20 cellular contexts compared by ENCODE assay signal in genomic region chr7:31017036-31017747, GRCh38. TPM values are rescaled to one million over a fixed set of nuclear protein-coding genes. Genes with fewer than 3 reads are reported as not detected.
DNase-seq lines count a peak whose midpoint lies in the region; ATAC-seq and TF ChIP-seq lines count a peak whose summit lies in the region.
"Had no signal": no experiment of that assay in that cellular context is flagged by ENCODE, and none has a peak within 500 bp of the region (broad histone marks: within the 10 kb centered on the region; RNA-seq: fewer than 3 reads in every experiment).

No MANE protein-coding gene starts in this region.

- no peak overlapping the region for H3K4me3 Mint-ChIP-seq in activated CD4-positive, alpha-beta T cell treated with anti-CD3 and anti-CD28 coated beads, Interleukin-2, amount 10 ng/mL, durations not matched to agents 7 days and 5 days
- no peak overlapping the region for H3K4me3 Mint-ChIP-seq in GM23338
- no peak overlapping the region for H3K4me3 Mint-ChIP-seq in chondrocyte (ENCODE audit: unreplicated experiment)
- H3K4me3 Mint-ChIP-seq: H9 had no signal

- H3K4me1 Mint-ChIP-seq in activated CD4-positive, alpha-beta T cell treated with anti-CD3 and anti-CD28 coated beads, Interleukin-2, amount 10 ng/mL, durations not matched to agents 7 days and 5 days: peaks cover 37% of the 10 kb centered on the region
- H3K4me1 Mint-ChIP-seq in GM23338: peaks cover 24% of the 10 kb centered on the region
- no peaks in the 10 kb centered on the region for H3K4me1 Mint-ChIP-seq in chondrocyte (ENCODE audit: low read depth)

- POLR2A ChIA-PET in activated CD4-positive, alpha-beta T cell treated with anti-CD3 and anti-CD28 coated beads, Interleukin-2, amount 10 ng/mL, durations not matched to agents 7 days and 5 days (lab: Charles Lee): no interaction called here

- H3F3A ChIP-seq in GM23338 (replicated peaks; ENCODE audit: low read depth): no peaks in the 10 kb centered on the region

- H2AFZ ChIP-seq in GM23338: no peak overlapping the region

- ATAC-seq in GM23338: peak; percentile 49
- ATAC-seq in HG02623 (IDR thresholded peaks at IDR 0.05; ENCODE audit: unreplicated experiment): no peak
- ATAC-seq in HG03025 (IDR thresholded peaks at IDR 0.05; ENCODE audit: low FRiP score, unreplicated experiment): no peak

- no peaks in the 10 kb centered on the region for H4K20me1 ChIP-seq in GM23338 (replicated peaks; ENCODE audit: insufficient read depth)
- H4K20me1 ChIP-seq: BLaER1 had no signal

- H3K9me2 ChIP-seq in GM23338 (ENCODE audit: insufficient read depth): no peaks in the 10 kb centered on the region

- peak; percentile 8 for DNase-seq in activated CD4-positive, alpha-beta T cell treated with anti-CD3 and anti-CD28 coated beads, Interleukin-2, amount 10 ng/mL, durations not matched to agents 7 days and 5 days
- no peak for DNase-seq in activated CD4-positive, alpha-beta T cell treated with anti-CD3 and anti-CD28 coated beads, Interleukin-2, amount 50 U/mL, for 48 hours
- DNase-seq in GM23338 (ENCODE audit: low spot score) (no peak), chondrocyte (ENCODE audit: low spot score) (peak; percentile 51), posterior vena cava (ENCODE audit: low spot score) (peak; percentile 45), NCI-H1436 treated with DMSO at 0.1 percent for 48 hours (lab: John Stamatoyannopoulos, UW) (no peak)
- DNase-seq: GF-D8, H9, Karpas-422, MG63, NCI-H1092 treated with DMSO at 0.1 percent for 48 hours, NCI-H1694 treated with DMSO at 0.1 percent for 48 hours, NCI-H2107, NCI-H526 treated with DMSO at 0.1 percent for 48 hours, SHP77 treated with DMSO at 0.1 percent for 48 hours had no signal

- no peak overlapping the region for H3K27ac ChIP-seq in GM23338 (ENCODE audit: low read depth)
- H3K27ac ChIP-seq: BLaER1 had no signal

- H3K9me3 Mint-ChIP-seq in activated CD4-positive, alpha-beta T cell treated with anti-CD3 and anti-CD28 coated beads, Interleukin-2, amount 10 ng/mL, durations not matched to agents 7 days and 5 days: no peaks in the 10 kb centered on the region
- H3K9me3 Mint-ChIP-seq in GM23338 (no peaks in the 10 kb centered on the region), chondrocyte (ENCODE audit: low read depth) (no peaks in the 10 kb centered on the region)
- H3K9me3 Mint-ChIP-seq: H9 had no signal

- no peaks in the 10 kb centered on the region for H3K27me3 Mint-ChIP-seq in activated CD4-positive, alpha-beta T cell treated with anti-CD3 and anti-CD28 coated beads, Interleukin-2, amount 10 ng/mL, durations not matched to agents 7 days and 5 days
- H3K27me3 Mint-ChIP-seq in GM23338 (ENCODE audit: insufficient read depth, low read depth, poor library complexity) (peaks cover 5% of the 10 kb centered on the region), chondrocyte (ENCODE audit: low read depth) (peaks cover 41% of the 10 kb centered on the region)

- peaks cover 11% of the 10 kb centered on the region for H3K4me1 ChIP-seq in GM23338 (ENCODE audit: insufficient read depth)

- no peaks in the 10 kb centered on the region for H3K79me2 ChIP-seq in GM23338 (replicated peaks; ENCODE audit: insufficient read depth)

- no peaks in the 10 kb centered on the region for H3K36me3 Mint-ChIP-seq in activated CD4-positive, alpha-beta T cell treated with anti-CD3 and anti-CD28 coated beads, Interleukin-2, amount 10 ng/mL, durations not matched to agents 7 days and 5 days (ENCODE audit: low read depth)
- H3K36me3 Mint-ChIP-seq in GM23338 (ENCODE audit: low read depth) (no peaks in the 10 kb centered on the region), chondrocyte (ENCODE audit: low read depth) (no peaks in the 10 kb centered on the region)

- H3K36me3 ChIP-seq in GM23338 (ENCODE audit: insufficient read depth): no peaks in the 10 kb centered on the region
- H3K36me3 ChIP-seq: BLaER1, MG63 had no signal

- intact Hi-C loops in posterior vena cava (cut with DNase I): no loop called here

- no peak for TF ChIP-seq CTCF in GM23338 (conservative IDR thresholded peaks at IDR 0.05; ENCODE audit: low read depth in 2 of 2)
- TF ChIP-seq CTCF in chondrocyte (IDR thresholded peaks at IDR 0.05): no peak

- H3K27me3 ChIP-seq in GM23338 (ENCODE audit: insufficient read depth): no peaks in the 10 kb centered on the region
- H3K27me3 ChIP-seq: BLaER1, MG63 had no signal

- no peak overlapping the region for H3K4me3 ChIP-seq in GM23338
- H3K4me3 ChIP-seq: BLaER1, MG63 had no signal

- CTCF ChIA-PET in activated CD4-positive, alpha-beta T cell treated with anti-CD3 and anti-CD28 coated beads, Interleukin-2, amount 10 ng/mL, durations not matched to agents 7 days and 5 days (lab: Charles Lee): interaction anchor here (1.5 kb wide), 1 partner anchor 13 kb away, joined by 3 read pairs; no protein-coding TSS in a partner anchor

- H3K27ac Mint-ChIP-seq in activated CD4-positive, alpha-beta T cell treated with anti-CD3 and anti-CD28 coated beads, Interleukin-2, amount 10 ng/mL, durations not matched to agents 7 days and 5 days: no peak overlapping the region
- H3K27ac Mint-ChIP-seq in GM23338 (no peak overlapping the region), chondrocyte (ENCODE audit: unreplicated experiment) (no peak overlapping the region)
- H3K27ac Mint-ChIP-seq: H9 had no signal

- H3K4me2 ChIP-seq in GM23338: no peak overlapping the region
- H3K4me2 ChIP-seq: BLaER1 had no signal

TF ChIP-seq in GM23338, 12 proteins besides CTCF, POLR2A, EP300 and RAD21 (continues in another document):
- TF ChIP-seq EZH2phosphoT487 (IDR thresholded peaks at IDR 0.05; ENCODE audit: unreplicated experiment) (no peak), EZH2 (IDR thresholded peaks at IDR 0.05; ENCODE audit: low read depth, unreplicated experiment) (no peak), JUNB (IDR thresholded peaks at IDR 0.05; ENCODE audit: unreplicated experiment) (no peak), NANOG (IDR thresholded peaks at IDR 0.05; ENCODE audit: borderline replicate concordance) (no peak), STAT1 (IDR thresholded peaks at IDR 0.05; ENCODE audit: unreplicated experiment) (no peak), CREB1 (CRISPR knock-in tag; IDR thresholded peaks at IDR 0.05; ENCODE audit: low read depth) (no peak), ZNF114 (CRISPR knock-in tag; IDR thresholded peaks at IDR 0.05) (no peak), ZNF331 (CRISPR knock-in tag; IDR thresholded peaks at IDR 0.05; ENCODE audit: low read depth) (no peak), POLR2AphosphoS5 (IDR thresholded peaks at IDR 0.05; ENCODE audit: low read depth) (no peak)
- TF ChIP-seq, protein P1, sequence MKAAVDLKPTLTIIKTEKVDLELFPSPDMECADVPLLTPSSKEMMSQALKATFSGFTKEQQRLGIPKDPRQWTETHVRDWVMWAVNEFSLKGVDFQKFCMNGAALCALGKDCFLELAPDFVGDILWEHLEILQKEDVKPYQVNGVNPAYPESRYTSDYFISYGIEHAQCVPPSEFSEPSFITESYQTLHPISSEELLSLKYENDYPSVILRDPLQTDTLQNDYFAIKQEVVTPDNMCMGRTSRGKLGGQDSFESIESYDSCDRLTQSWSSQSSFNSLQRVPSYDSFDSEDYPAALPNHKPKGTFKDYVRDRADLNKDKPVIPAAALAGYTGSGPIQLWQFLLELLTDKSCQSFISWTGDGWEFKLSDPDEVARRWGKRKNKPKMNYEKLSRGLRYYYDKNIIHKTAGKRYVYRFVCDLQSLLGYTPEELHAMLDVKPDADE (IDR thresholded peaks at IDR 0.05): no peak
- TF ChIP-seq, protein P2, sequence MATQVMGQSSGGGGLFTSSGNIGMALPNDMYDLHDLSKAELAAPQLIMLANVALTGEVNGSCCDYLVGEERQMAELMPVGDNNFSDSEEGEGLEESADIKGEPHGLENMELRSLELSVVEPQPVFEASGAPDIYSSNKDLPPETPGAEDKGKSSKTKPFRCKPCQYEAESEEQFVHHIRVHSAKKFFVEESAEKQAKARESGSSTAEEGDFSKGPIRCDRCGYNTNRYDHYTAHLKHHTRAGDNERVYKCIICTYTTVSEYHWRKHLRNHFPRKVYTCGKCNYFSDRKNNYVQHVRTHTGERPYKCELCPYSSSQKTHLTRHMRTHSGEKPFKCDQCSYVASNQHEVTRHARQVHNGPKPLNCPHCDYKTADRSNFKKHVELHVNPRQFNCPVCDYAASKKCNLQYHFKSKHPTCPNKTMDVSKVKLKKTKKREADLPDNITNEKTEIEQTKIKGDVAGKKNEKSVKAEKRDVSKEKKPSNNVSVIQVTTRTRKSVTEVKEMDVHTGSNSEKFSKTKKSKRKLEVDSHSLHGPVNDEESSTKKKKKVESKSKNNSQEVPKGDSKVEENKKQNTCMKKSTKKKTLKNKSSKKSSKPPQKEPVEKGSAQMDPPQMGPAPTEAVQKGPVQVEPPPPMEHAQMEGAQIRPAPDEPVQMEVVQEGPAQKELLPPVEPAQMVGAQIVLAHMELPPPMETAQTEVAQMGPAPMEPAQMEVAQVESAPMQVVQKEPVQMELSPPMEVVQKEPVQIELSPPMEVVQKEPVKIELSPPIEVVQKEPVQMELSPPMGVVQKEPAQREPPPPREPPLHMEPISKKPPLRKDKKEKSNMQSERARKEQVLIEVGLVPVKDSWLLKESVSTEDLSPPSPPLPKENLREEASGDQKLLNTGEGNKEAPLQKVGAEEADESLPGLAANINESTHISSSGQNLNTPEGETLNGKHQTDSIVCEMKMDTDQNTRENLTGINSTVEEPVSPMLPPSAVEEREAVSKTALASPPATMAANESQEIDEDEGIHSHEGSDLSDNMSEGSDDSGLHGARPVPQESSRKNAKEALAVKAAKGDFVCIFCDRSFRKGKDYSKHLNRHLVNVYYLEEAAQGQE (IDR thresholded peaks at IDR 0.05; ENCODE audit: unreplicated experiment): no peak

RNA-seq across cellular contexts. Expression of gene ADCYAP1R1, which starts 34.9 kb away (rescaled TPM):
- not detected for total RNA-seq in activated CD4-positive, alpha-beta T cell treated with anti-CD3 and anti-CD28 coated beads, Interleukin-2, amount 10 ng/mL, durations not matched to agents 7 days and 5 days
- 9.2 and 10.6 TPM in 2 replicates for total RNA-seq in GM23338 (2014; rRNA removed; shearing (Covaris generic))
- 1.7 and 1.8 TPM in 2 replicates for polyA plus RNA-seq in GM23338 (2016; fragmentation: Nextera tagmentation; extraction: Ambion mirVana)
- not detected in 3 replicates for total RNA-seq in chondrocyte
- total RNA-seq in posterior vena cava: 1 to 10 TPM; 1.8 to 4.3 TPM
- total RNA-seq: HT-29 had no signal

RNA-seq across cellular contexts. Expression of gene GHRHR, which starts 53.4 kb away (rescaled TPM):
- total RNA-seq in activated CD4-positive, alpha-beta T cell treated with anti-CD3 and anti-CD28 coated beads, Interleukin-2, amount 10 ng/mL, durations not matched to agents 7 days and 5 days: not detected
- not detected in 2 replicates for total RNA-seq in GM23338 (2014; rRNA removed; shearing (Covaris generic))
- 0.64 and 2.2 TPM in 2 replicates for polyA plus RNA-seq in GM23338 (2016; fragmentation: Nextera tagmentation; extraction: Ambion mirVana)
- total RNA-seq in chondrocyte: not detected in 3 replicates
- 1 to 10 TPM in 1 of 2 donors, not detected in 1; 1.2 TPM for total RNA-seq in posterior vena cava
- total RNA-seq: Daoy, HT-29 had no signal

Comparison
In these comparisons a context has a peak if more than half of its experiments do, and no peak if none do; other contexts are left out.
1. DNase-seq: peak in activated CD4-positive, alpha-beta T cell treated with anti-CD3 and anti-CD28 coated beads, Interleukin-2, amount 10 ng/mL, durations not matched to agents 7 days and 5 days (single experiment), chondrocyte (single experiment) and posterior vena cava (single experiment); none in activated CD4-positive, alpha-beta T cell treated with anti-CD3 and anti-CD28 coated beads, Interleukin-2, amount 50 U/mL, for 48 hours (0 of 2), GM23338 (single experiment) and NCI-H1436 treated with DMSO at 0.1 percent for 48 hours (single experiment).